In the genomic region with DNA sequence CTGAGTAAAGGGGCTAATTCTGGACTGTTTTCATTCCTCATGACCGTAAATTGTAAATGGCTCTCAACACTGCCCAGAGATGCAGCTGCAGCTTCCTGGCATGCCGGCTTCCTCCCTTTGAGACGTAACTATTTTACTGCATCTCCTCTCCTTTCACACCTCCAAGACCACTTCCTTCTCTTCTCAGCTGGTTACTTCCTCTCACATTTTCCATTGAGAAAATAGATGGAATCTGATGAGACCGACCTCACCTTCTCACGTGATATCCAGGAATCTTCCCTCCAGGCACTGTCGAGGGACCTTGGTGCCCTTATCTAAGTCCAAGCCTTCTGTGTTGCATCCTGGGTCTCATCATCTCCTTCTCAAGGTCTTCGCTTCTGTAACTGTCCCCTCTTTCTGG, we compare ENCODE assay signal across 1 cellular context.
TF ChIP-seq lines count a peak whose summit lies in the region.

No MANE protein-coding gene starts in this region.

TF ChIP-seq in endothelial cell of umbilical vein, 7 proteins besides CTCF, POLR2A, EP300 and RAD21 (continued from another document):
- TF ChIP-seq, protein P1, sequence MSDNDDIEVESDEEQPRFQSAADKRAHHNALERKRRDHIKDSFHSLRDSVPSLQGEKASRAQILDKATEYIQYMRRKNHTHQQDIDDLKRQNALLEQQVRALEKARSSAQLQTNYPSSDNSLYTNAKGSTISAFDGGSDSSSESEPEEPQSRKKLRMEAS (IDR thresholded peaks at IDR 0.05; ENCODE audit: insufficient read depth, insufficient read length) = no peak
- no peak for TF ChIP-seq FOS (IDR thresholded peaks at IDR 0.05; ENCODE audit: borderline replicate concordance, insufficient read depth, low read length)
- TF ChIP-seq POLR2AphosphoS5 (IDR thresholded peaks at IDR 0.05; ENCODE audit: insufficient read depth, low read depth, low read length) = no peak
- TF ChIP-seq MYC (IDR thresholded peaks at IDR 0.05; ENCODE audit: low read depth, low read length) = no peak
